ENCODE assay signal across 1 cellular context in the genomic region with DNA sequence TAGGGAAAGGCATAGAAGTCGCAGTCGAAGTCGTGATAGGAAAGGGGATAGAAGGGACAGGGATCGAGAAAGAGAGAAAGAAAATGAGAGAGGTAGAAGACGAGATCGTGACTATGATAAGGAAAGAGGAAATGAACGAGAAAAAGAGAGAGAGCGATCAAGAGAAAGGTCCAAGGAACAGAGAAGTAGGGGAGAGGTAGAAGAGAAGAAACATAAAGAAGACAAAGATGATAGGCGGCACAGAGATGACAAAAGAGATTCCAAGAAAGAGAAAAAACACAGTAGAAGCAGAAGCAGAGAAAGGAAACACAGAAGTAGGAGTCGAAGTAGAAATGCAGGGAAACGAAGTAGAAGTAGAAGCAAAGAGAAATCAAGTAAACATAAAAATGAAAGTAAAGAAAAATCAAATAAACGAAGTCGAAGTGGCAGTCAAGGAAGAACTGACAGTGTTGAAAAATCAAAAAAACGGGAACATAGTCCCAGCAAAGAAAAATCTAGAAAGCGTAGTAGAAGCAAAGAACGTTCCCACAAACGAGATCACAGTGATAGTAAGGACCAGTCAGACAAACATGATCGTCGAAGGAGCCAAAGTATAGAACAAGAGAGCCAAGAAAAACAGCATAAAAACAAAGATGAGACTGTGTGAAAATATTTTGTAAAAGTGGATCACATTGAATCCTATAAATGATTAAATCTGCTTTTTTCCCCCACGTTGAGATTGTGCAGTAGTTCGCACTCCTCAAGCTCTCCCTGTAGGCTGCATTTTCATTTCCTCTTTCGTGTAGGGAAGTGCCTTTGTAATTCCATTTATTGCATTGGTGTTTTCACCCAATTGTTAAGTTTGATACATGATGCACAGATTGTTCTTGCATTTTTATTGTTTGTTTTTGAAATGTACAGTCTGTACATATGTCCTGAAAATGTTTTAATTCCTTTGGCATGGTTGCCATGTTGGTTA.
TF ChIP-seq lines count a peak whose summit lies in the region.

No MANE protein-coding gene starts in this region.

TF ChIP-seq in HCT116, 20 proteins besides CTCF, POLR2A, EP300 and RAD21:
- no peak for TF ChIP-seq YY1 (IDR thresholded peaks at IDR 0.05; ENCODE audit: extremely low read depth, insufficient replicate concordance, low read depth, low read length)
- TF ChIP-seq POLR2AphosphoS5 (IDR thresholded peaks at IDR 0.05; ENCODE audit: low read depth, low read length): peak; percentile 27; the same call in 1 of the 2 replicates
